Comparison of ENCODE assay signal across 1 cellular context in genomic region chr2:74529357-74530238, GRCh38.
TF ChIP-seq lines count a peak whose summit lies in the region.

A gene with protein sequence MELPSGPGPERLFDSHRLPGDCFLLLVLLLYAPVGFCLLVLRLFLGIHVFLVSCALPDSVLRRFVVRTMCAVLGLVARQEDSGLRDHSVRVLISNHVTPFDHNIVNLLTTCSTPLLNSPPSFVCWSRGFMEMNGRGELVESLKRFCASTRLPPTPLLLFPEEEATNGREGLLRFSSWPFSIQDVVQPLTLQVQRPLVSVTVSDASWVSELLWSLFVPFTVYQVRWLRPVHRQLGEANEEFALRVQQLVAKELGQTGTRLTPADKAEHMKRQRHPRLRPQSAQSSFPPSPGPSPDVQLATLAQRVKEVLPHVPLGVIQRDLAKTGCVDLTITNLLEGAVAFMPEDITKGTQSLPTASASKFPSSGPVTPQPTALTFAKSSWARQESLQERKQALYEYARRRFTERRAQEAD (minus strand): TSS chr2:74529706. CDS start chr2:74529629, 77 bp downstream.
Gene HTRA2 (plus strand): TSS chr2:74529933. CDS start chr2:74530007, 74 bp downstream.

TF ChIP-seq in HepG2, 621 proteins besides CTCF, POLR2A, EP300 and RAD21 (continued from another document):
- peak; percentile 51; the same call in 1 of the 2 replicates for TF ChIP-seq ZBTB4 (CRISPR knock-in tag; IDR thresholded peaks at IDR 0.05; ENCODE audit: borderline replicate concordance)
- peak; percentile 87; the same call in 1 of the 2 replicates for TF ChIP-seq ZBTB25 (CRISPR knock-in tag; IDR thresholded peaks at IDR 0.05)
- TF ChIP-seq NFE2L1 (CRISPR knock-in tag; IDR thresholded peaks at IDR 0.05; ENCODE audit: borderline replicate concordance), result 0 out of 2 replicates have a peak, but pooled peaks have one; percentile 27
- TF ChIP-seq THAP11 (CRISPR knock-in tag; IDR thresholded peaks at IDR 0.05), result peak; percentile 98
- TF ChIP-seq ATF5 (CRISPR knock-in tag; IDR thresholded peaks at IDR 0.05; ENCODE audit: low read depth), result 0 out of 2 replicates have a peak, but pooled peaks have one; percentile 13
- TF ChIP-seq ERF (CRISPR knock-in tag; IDR thresholded peaks at IDR 0.05), result peak; percentile 91
- peak; percentile 20; the same call in 1 of the 2 replicates for TF ChIP-seq TOPORS (CRISPR knock-in tag; IDR thresholded peaks at IDR 0.05)
- TF ChIP-seq ZNF660 (CRISPR knock-in tag; IDR thresholded peaks at IDR 0.05; ENCODE audit: borderline replicate concordance, low read depth), result peak; percentile 21; the same call in 1 of the 2 replicates
- TF ChIP-seq MXD1 (CRISPR knock-in tag; IDR thresholded peaks at IDR 0.05), result peak; percentile 96
- TF ChIP-seq SIN3A (IDR thresholded peaks at IDR 0.05; ENCODE audit: borderline replicate concordance, low read depth, low read length), result peak; percentile 92
- TF ChIP-seq EZH2 (conservative IDR thresholded peaks at IDR 0.05; ENCODE audit: low read depth, low read length), result no peak
- TF ChIP-seq ZKSCAN8 (CRISPR knock-in tag; IDR thresholded peaks at IDR 0.05; ENCODE audit: borderline replicate concordance), result no peak
- TF ChIP-seq, protein P1, sequence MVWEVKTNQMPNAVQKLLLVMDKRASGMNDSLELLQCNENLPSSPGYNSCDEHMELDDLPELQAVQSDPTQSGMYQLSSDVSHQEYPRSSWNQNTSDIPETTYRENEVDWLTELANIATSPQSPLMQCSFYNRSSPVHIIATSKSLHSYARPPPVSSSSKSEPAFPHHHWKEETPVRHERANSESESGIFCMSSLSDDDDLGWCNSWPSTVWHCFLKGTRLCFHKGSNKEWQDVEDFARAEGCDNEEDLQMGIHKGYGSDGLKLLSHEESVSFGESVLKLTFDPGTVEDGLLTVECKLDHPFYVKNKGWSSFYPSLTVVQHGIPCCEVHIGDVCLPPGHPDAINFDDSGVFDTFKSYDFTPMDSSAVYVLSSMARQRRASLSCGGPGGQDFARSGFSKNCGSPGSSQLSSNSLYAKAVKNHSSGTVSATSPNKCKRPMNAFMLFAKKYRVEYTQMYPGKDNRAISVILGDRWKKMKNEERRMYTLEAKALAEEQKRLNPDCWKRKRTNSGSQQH (CRISPR knock-in tag; IDR thresholded peaks at IDR 0.05; ENCODE audit: low read depth), result peak; percentile 69; the same call in 1 of the 2 replicates
- no peak for TF ChIP-seq ZNF431 (CRISPR knock-in tag; IDR thresholded peaks at IDR 0.05; ENCODE audit: borderline replicate concordance, low read depth)
- peak; percentile 66; the same call in 1 of the 2 replicates for TF ChIP-seq HNRNPL (IDR thresholded peaks at IDR 0.05; ENCODE audit: low read depth, low read length)
- no peak; the same call in 1 of the 2 replicates for TF ChIP-seq FOSL2 (CRISPR knock-in tag; IDR thresholded peaks at IDR 0.05)
- 0 out of 2 replicates have a peak, but pooled peaks have one; percentile 41 for TF ChIP-seq MTA1 (CRISPR knock-in tag; IDR thresholded peaks at IDR 0.05; ENCODE audit: borderline replicate concordance)
- TF ChIP-seq, protein P2, sequence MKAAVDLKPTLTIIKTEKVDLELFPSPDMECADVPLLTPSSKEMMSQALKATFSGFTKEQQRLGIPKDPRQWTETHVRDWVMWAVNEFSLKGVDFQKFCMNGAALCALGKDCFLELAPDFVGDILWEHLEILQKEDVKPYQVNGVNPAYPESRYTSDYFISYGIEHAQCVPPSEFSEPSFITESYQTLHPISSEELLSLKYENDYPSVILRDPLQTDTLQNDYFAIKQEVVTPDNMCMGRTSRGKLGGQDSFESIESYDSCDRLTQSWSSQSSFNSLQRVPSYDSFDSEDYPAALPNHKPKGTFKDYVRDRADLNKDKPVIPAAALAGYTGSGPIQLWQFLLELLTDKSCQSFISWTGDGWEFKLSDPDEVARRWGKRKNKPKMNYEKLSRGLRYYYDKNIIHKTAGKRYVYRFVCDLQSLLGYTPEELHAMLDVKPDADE (CRISPR knock-in tag; IDR thresholded peaks at IDR 0.05), result no peak
- TF ChIP-seq KLF12 (CRISPR knock-in tag; IDR thresholded peaks at IDR 0.05; ENCODE audit: borderline replicate concordance), result peak; percentile 97; the same call in 1 of the 2 replicates
- no peak for TF ChIP-seq SOX6 (IDR thresholded peaks at IDR 0.05)
- TF ChIP-seq SOX6 (CRISPR knock-in tag; IDR thresholded peaks at IDR 0.05), result peak; percentile 82
- no peak for TF ChIP-seq HMGA1 (CRISPR knock-in tag; conservative IDR thresholded peaks at IDR 0.05)
- peak; percentile 99 for TF ChIP-seq ZNF543 (CRISPR knock-in tag; IDR thresholded peaks at IDR 0.05)
- TF ChIP-seq SETDB1 (CRISPR knock-in tag; IDR thresholded peaks at IDR 0.05; ENCODE audit: borderline replicate concordance), result no peak
- no peak for TF ChIP-seq ZNF577 (CRISPR knock-in tag; IDR thresholded peaks at IDR 0.05; ENCODE audit: borderline replicate concordance, low read depth)
- no peak for TF ChIP-seq ZNF720 (CRISPR knock-in tag; IDR thresholded peaks at IDR 0.05)
- TF ChIP-seq E2F1 (CRISPR knock-in tag; IDR thresholded peaks at IDR 0.05), result peak; percentile 89
- peak; percentile 88 for TF ChIP-seq PHF21A (CRISPR knock-in tag; IDR thresholded peaks at IDR 0.05)
- TF ChIP-seq ZNF138 (CRISPR knock-in tag; IDR thresholded peaks at IDR 0.05; ENCODE audit: low read depth), result 0 out of 2 replicates have a peak, but pooled peaks have one; percentile 23
- no peak; the same call in none of the 2 replicates for TF ChIP-seq HIVEP1 (CRISPR knock-in tag; IDR thresholded peaks at IDR 0.05)
- TF ChIP-seq KLF6 (CRISPR knock-in tag; IDR thresholded peaks at IDR 0.05), result peak; percentile 60; the same call in 1 of the 2 replicates
